Comparison of ENCODE assay signal across 1 cellular context in the genomic region with DNA sequence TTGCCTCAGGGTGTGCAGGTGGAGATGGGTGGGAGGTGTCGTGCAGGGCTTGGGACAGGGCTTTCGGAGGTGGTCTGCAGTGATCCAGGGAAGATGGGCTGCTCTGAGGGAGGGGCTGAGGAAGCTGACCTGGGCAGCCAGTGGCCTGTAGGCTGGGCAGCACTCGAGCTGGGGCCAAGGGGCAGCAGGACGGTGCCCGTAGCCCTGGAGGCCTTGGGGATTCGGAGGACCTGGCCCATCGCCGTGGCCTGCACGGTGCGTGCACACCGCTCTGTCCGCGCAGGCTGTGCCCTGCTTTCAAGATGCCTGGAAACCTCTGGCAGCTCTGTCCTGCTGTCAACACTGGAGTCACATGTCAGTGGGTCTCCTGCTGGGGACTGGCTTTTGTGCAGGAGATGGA.
TF ChIP-seq lines count a peak whose summit lies in the region.

No MANE protein-coding gene starts in this region.

TF ChIP-seq in SK-N-SH, 30 proteins besides CTCF, POLR2A, EP300 and RAD21:
- TF ChIP-seq RFX5 (IDR thresholded peaks at IDR 0.05; ENCODE audit: low read length) (no peak), SIN3A (IDR thresholded peaks at IDR 0.05; ENCODE audit: borderline replicate concordance, low read depth, low read length) (no peak), EZH2phosphoT487 (IDR thresholded peaks at IDR 0.05; ENCODE audit: borderline replicate concordance, low read depth) (no peak), SMC3 (IDR thresholded peaks at IDR 0.05; ENCODE audit: low read depth, low read length) (no peak), POLR2AphosphoS5 (IDR thresholded peaks at IDR 0.05; ENCODE audit: low read depth, low read length) (no peak), TEAD4 (IDR thresholded peaks at IDR 0.05; ENCODE audit: borderline replicate concordance, insufficient read depth) (no peak), RCOR1 (IDR thresholded peaks at IDR 0.05; ENCODE audit: low read length) (no peak), NFIC (IDR thresholded peaks at IDR 0.05; ENCODE audit: borderline replicate concordance) (no peak), JUND (IDR thresholded peaks at IDR 0.05) (no peak), FOXM1 (IDR thresholded peaks at IDR 0.05; ENCODE audit: low read depth) (no peak), TCF12 (IDR thresholded peaks at IDR 0.05) (no peak)
- TF ChIP-seq, protein P1, sequence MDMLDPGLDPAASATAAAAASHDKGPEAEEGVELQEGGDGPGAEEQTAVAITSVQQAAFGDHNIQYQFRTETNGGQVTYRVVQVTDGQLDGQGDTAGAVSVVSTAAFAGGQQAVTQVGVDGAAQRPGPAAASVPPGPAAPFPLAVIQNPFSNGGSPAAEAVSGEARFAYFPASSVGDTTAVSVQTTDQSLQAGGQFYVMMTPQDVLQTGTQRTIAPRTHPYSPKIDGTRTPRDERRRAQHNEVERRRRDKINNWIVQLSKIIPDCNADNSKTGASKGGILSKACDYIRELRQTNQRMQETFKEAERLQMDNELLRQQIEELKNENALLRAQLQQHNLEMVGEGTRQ (IDR thresholded peaks at IDR 0.05; ENCODE audit: borderline replicate concordance, low read depth, low read length), result no peak
- TF ChIP-seq, protein P2, sequence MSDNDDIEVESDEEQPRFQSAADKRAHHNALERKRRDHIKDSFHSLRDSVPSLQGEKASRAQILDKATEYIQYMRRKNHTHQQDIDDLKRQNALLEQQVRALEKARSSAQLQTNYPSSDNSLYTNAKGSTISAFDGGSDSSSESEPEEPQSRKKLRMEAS (IDR thresholded peaks at IDR 0.05; ENCODE audit: low read depth), result no peak
- TF ChIP-seq, protein P3, sequence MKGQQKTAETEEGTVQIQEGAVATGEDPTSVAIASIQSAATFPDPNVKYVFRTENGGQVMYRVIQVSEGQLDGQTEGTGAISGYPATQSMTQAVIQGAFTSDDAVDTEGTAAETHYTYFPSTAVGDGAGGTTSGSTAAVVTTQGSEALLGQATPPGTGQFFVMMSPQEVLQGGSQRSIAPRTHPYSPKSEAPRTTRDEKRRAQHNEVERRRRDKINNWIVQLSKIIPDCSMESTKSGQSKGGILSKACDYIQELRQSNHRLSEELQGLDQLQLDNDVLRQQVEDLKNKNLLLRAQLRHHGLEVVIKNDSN (IDR thresholded peaks at IDR 0.05; ENCODE audit: borderline replicate concordance, low read depth), result no peak
